Comparison of ENCODE assay signal across 23 cellular contexts in the genomic region with DNA sequence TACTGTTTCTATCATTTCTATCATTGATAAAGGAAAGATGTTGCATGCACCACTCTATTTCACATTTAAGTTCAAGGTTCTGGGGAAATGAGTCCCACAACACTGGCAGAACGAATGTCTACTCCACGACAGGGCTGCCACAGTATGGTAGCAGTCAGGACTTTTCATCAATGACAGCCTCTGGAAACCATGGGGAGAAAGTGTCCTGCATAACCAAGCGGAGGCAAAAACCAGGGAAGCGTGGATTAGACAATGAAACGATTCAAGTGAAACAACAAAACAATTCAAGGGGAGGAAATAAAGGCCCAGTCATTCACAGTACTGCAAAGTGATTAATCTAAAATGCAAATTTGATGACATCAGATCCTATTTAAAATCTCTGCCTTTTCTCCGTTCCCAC.
"Had no signal": no experiment of that assay in that cellular context is flagged by ENCODE, and none has a peak within 500 bp of the region (broad histone marks: within the 10 kb centered on the region; RNA-seq: fewer than 3 reads in every experiment).

No MANE protein-coding gene starts in this region.

- H3K4me3 Mint-ChIP-seq: activated CD4-positive, alpha-beta T cell treated with anti-CD3 and anti-CD28 coated beads for 36 hours; activated naive CD8-positive, alpha-beta T cell treated with anti-CD3 and anti-CD28 coated beads, Interleukin-2, amount 10 ng/mL, durations not matched to agents 7 days and 5 days; central memory CD8-positive, alpha-beta T cell; neural progenitor cell; stimulated activated naive CD8-positive, alpha-beta T cell treated with anti-CD3 and anti-CD28 coated beads, Interleukin-15, Interleukin-2, amounts not matched to agents 100 ng/mL and 50 ng/mL, for 24 hours; T-helper 2 cell treated with Interferon-gamma antibody and Interleukin-4, amounts not matched to agents 5 μg/mL and 100 μg/mL, for 36 hours; WTC11 had no signal

- FAIRE-seq: endothelial cell of umbilical vein had no signal

- H3K36me3 Mint-ChIP-seq: activated naive CD8-positive, alpha-beta T cell treated with anti-CD3 and anti-CD28 coated beads, Interleukin-2, amount 10 ng/mL, durations not matched to agents 7 days and 5 days; naive B cell; neural progenitor cell had no signal

- H3K9me3 Mint-ChIP-seq: activated T-helper 2 cell treated with anti-CD3 and anti-CD28 coated beads, Interferon-gamma antibody, Interleukin-2, Interleukin-4, amounts not matched to agents 10 μg/mL and 5 μg/mL and 100 μg/mL, durations not matched to agents 14 hours and 24 hours and 36 hours; T-helper 2 cell treated with Interferon-gamma antibody and Interleukin-4, amounts not matched to agents 5 μg/mL and 100 μg/mL, for 36 hours had no signal

- H3K4me1 Mint-ChIP-seq: activated CD4-positive, alpha-beta T cell treated with anti-CD3 and anti-CD28 coated beads for 36 hours; activated naive CD8-positive, alpha-beta T cell treated with anti-CD3 and anti-CD28 coated beads, Interleukin-2, amount 10 ng/mL, durations not matched to agents 7 days and 5 days; central memory CD8-positive, alpha-beta T cell; naive B cell had no signal

- H3K27ac Mint-ChIP-seq: activated CD4-positive, alpha-beta T cell treated with anti-CD3 and anti-CD28 coated beads for 36 hours; activated naive CD8-positive, alpha-beta T cell treated with anti-CD3 and anti-CD28 coated beads, Interleukin-2, amount 10 ng/mL, durations not matched to agents 7 days and 5 days; activated T-helper 2 cell treated with anti-CD3 and anti-CD28 coated beads, Interferon-gamma antibody, Interleukin-2, Interleukin-4, amounts not matched to agents 10 μg/mL and 5 μg/mL and 100 μg/mL, durations not matched to agents 14 hours and 24 hours and 36 hours; naive B cell; neural progenitor cell; stimulated activated naive CD8-positive, alpha-beta T cell treated with anti-CD3 and anti-CD28 coated beads, Interleukin-15, Interleukin-2, amounts not matched to agents 100 ng/mL and 50 ng/mL, for 24 hours; T-helper 2 cell treated with Interferon-gamma antibody and Interleukin-4, amounts not matched to agents 5 μg/mL and 100 μg/mL, for 36 hours; WTC11 had no signal

- H3K27ac ChIP-seq: brain microvascular endothelial cell, esophagus squamous epithelium, left ventricle myocardium inferior, neural progenitor cell, ovary, thoracic aorta, upper lobe of left lung had no signal

- H3K36me3 ChIP-seq: brain microvascular endothelial cell, esophagus squamous epithelium, left ventricle myocardium inferior, neural progenitor cell, ovary, thoracic aorta, upper lobe of left lung had no signal

- H3K4me3 ChIP-seq: esophagus squamous epithelium, left ventricle myocardium inferior, mucosa of descending colon, neural progenitor cell, ovary, thoracic aorta, upper lobe of left lung had no signal

- ATAC-seq: activated CD4-positive, alpha-beta T cell treated with anti-CD3 and anti-CD28 coated beads for 36 hours; mucosa of descending colon; WTC11 had no signal

- H3K9ac ChIP-seq: neural progenitor cell, SK-N-SH had no signal

- H3K27me3 Mint-ChIP-seq: activated CD4-positive, alpha-beta T cell treated with anti-CD3 and anti-CD28 coated beads for 36 hours; activated naive CD8-positive, alpha-beta T cell treated with anti-CD3 and anti-CD28 coated beads, Interleukin-2, amount 10 ng/mL, durations not matched to agents 7 days and 5 days; naive B cell; stimulated activated naive CD8-positive, alpha-beta T cell treated with anti-CD3 and anti-CD28 coated beads, Interleukin-15, Interleukin-2, amounts not matched to agents 100 ng/mL and 50 ng/mL, for 24 hours had no signal

- DNase-seq: activated CD4-positive, alpha-beta T cell treated with anti-CD3 and anti-CD28 coated beads for 36 hours; activated CD4-positive, alpha-beta T cell treated with anti-CD3 and anti-CD28 coated beads, Interleukin-2, amount 50 U/mL, for 48 hours; activated naive CD4-positive, alpha-beta T cell treated with Interleukin-2 at 50 U/mL for 16 hours; activated naive CD8-positive, alpha-beta T cell treated with anti-CD3 and anti-CD28 coated beads, Interleukin-2, amount 10 ng/mL, durations not matched to agents 7 days and 5 days; brain microvascular endothelial cell; cortex of kidney; effector CD8-positive, alpha-beta T cell; esophagus squamous epithelium; left ventricle myocardium inferior; mammary epithelial cell; mucosa of descending colon; naive B cell; ovary; SK-N-SH; upper lobe of left lung had no signal

- H3K4me1 ChIP-seq: esophagus squamous epithelium, left ventricle myocardium inferior, neural progenitor cell, upper lobe of left lung had no signal

- H3K27me3 ChIP-seq: brain microvascular endothelial cell, esophagus squamous epithelium, neural progenitor cell, ovary, upper lobe of left lung had no signal

- H3K9me3 ChIP-seq: mucosa of descending colon, ovary, SK-N-SH, thoracic aorta had no signal
